20 cellular contexts compared by ENCODE assay signal in the genomic region with DNA sequence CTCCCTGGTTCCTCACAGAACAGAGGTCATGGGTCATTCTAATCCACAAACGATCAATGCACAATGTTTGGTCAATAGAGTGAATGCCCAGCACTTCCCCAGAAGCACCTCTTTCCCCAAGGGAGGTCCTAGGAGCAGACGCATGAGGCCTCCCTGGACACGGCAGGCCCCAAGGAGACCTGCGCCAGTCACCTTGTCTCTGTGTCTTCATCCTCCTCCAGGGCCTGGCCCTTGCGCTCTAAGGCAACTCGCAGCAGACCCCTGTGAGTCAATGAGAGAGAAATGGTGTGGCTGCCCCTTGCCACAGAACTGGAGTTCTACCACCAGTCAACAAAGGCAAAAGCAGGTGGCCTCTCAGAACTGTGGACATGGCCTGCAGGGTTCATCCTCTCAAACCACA. TPM values are rescaled to one million over a fixed set of nuclear protein-coding genes. Genes with fewer than 3 reads are reported as not detected.
"Had no signal": no experiment of that assay in that cellular context is flagged by ENCODE, and none has a peak within 500 bp of the region (broad histone marks: within the 10 kb centered on the region; RNA-seq: fewer than 3 reads in every experiment).

No MANE protein-coding gene starts in this region.

- H3K4me1 ChIP-seq: foreskin keratinocyte, tibial artery had no signal

- H3K9me3 ChIP-seq: psoas muscle, tibial artery had no signal

- H3K4me1 Mint-ChIP-seq: activated naive CD8-positive, alpha-beta T cell treated with anti-CD3 and anti-CD28 coated beads for 36 hours; activated T-helper 17 cell treated with anti-CD3 and anti-CD28 coated beads, Interleukin-2, amount 50 U/mL, for 72 hours; WTC11 had no signal

- H3K9me3 Mint-ChIP-seq: activated CD4-positive, alpha-beta memory T cell treated with anti-CD3 and anti-CD28 coated beads, Interleukin-2, amount 10 ng/mL, durations not matched to agents 7 days and 5 days; activated naive CD8-positive, alpha-beta T cell treated with anti-CD3 and anti-CD28 coated beads for 36 hours; activated T-helper 17 cell treated with anti-CD3 and anti-CD28 coated beads, Interleukin-2, amount 50 U/mL, for 72 hours; nephron had no signal

- H3K4me3 ChIP-seq: psoas muscle, SK-N-MC, tibial artery had no signal

- H3K36me3 Mint-ChIP-seq: activated naive CD8-positive, alpha-beta T cell treated with anti-CD3 and anti-CD28 coated beads for 36 hours had no signal

- DNase-seq: activated CD4-positive, alpha-beta memory T cell treated with anti-CD3 and anti-CD28 coated beads, Interleukin-2, amount 10 ng/mL, durations not matched to agents 7 days and 5 days; activated CD4-positive, alpha-beta T cell treated with anti-CD3 and anti-CD28 coated beads for 4 hours; activated naive CD4-positive, alpha-beta T cell; activated naive CD8-positive, alpha-beta T cell treated with anti-CD3 and anti-CD28 coated beads for 36 hours; activated T-cell treated with anti-CD3 and anti-CD28 coated beads, Interleukin-2, amount 50 U/mL, for 1 hour; amniotic stem cell; foreskin keratinocyte; stimulated activated CD8-positive, alpha-beta memory T cell treated with anti-CD3 and anti-CD28 coated beads, Interleukin-4, amount 100 ng/mL, for 48 hours; stimulated activated naive CD8-positive, alpha-beta T cell treated with anti-CD3 and anti-CD28 coated beads, Interleukin-15, Interleukin-2, amounts not matched to agents 100 U/mL and 50 U/mL, for 24 hours had no signal

- H3K27ac Mint-ChIP-seq: activated CD4-positive, alpha-beta memory T cell treated with anti-CD3 and anti-CD28 coated beads, Interleukin-2, amount 10 ng/mL, durations not matched to agents 7 days and 5 days; activated naive CD8-positive, alpha-beta T cell treated with anti-CD3 and anti-CD28 coated beads for 36 hours; activated T-helper 17 cell treated with anti-CD3 and anti-CD28 coated beads, Interleukin-2, amount 50 U/mL, for 72 hours; nephron; WTC11 had no signal

- H3K27ac ChIP-seq: foreskin keratinocyte, psoas muscle, SK-N-MC, tibial artery had no signal

- H3K4me3 Mint-ChIP-seq: activated CD4-positive, alpha-beta memory T cell treated with anti-CD3 and anti-CD28 coated beads, Interleukin-2, amount 10 ng/mL, durations not matched to agents 7 days and 5 days; activated naive CD8-positive, alpha-beta T cell treated with anti-CD3 and anti-CD28 coated beads for 36 hours; activated T-helper 17 cell treated with anti-CD3 and anti-CD28 coated beads, Interleukin-2, amount 50 U/mL, for 72 hours; nephron; WTC11 had no signal

- H3K27me3 ChIP-seq: foreskin keratinocyte, tibial artery had no signal

- H3K27me3 Mint-ChIP-seq: activated CD4-positive, alpha-beta memory T cell treated with anti-CD3 and anti-CD28 coated beads, Interleukin-2, amount 10 ng/mL, durations not matched to agents 7 days and 5 days; activated naive CD8-positive, alpha-beta T cell treated with anti-CD3 and anti-CD28 coated beads for 36 hours; activated T-helper 17 cell treated with anti-CD3 and anti-CD28 coated beads, Interleukin-2, amount 50 U/mL, for 72 hours had no signal

- ATAC-seq: activated T-helper 17 cell treated with anti-CD3 and anti-CD28 coated beads, Interleukin-2, amount 50 U/mL, for 72 hours; foreskin keratinocyte; stimulated activated naive CD8-positive, alpha-beta T cell treated with anti-CD3 and anti-CD28 coated beads, Interleukin-15, Interleukin-2, amounts not matched to agents 100 U/mL and 50 U/mL, for 24 hours; WTC11 had no signal

RNA-seq across cellular contexts. Expression of gene TMIE, which starts 25.8 kb away (rescaled TPM):
- total RNA-seq: epithelial cell of proximal tubule; foreskin keratinocyte; osteocyte; T-helper 2 cell treated with Interferon-gamma antibody and Interleukin-4, amounts not matched to agents 100 ng/mL and 5 ng/mL, for 36 hours had no signal
- polyA plus RNA-seq: foreskin keratinocyte had no signal

RNA-seq across cellular contexts. Expression of gene PRSS50, which starts 42.2 kb away (rescaled TPM):
- total RNA-seq: activated CD4-positive, alpha-beta memory T cell treated with anti-CD3 and anti-CD28 coated beads, Interleukin-2, amount 10 ng/mL, durations not matched to agents 7 days and 5 days; activated naive CD8-positive, alpha-beta T cell treated with anti-CD3 and anti-CD28 coated beads for 36 hours; epithelial cell of proximal tubule; fibroblast of lung; foreskin keratinocyte; mesenteric fat pad; osteocyte; T-helper 2 cell treated with Interferon-gamma antibody and Interleukin-4, amounts not matched to agents 100 ng/mL and 5 ng/mL, for 36 hours had no signal
- polyA plus RNA-seq: fibroblast of lung, foreskin keratinocyte had no signal
